Comparison of ENCODE assay signal across 13 cellular contexts in genomic region chr9:104906441-104907277, GRCh38. TPM values are rescaled to one million over a fixed set of nuclear protein-coding genes. Genes with fewer than 3 reads are reported as not detected.
DNase-seq lines count a peak whose midpoint lies in the region; ATAC-seq, FAIRE-seq and TF ChIP-seq lines count a peak whose summit lies in the region.
"Had no signal": no experiment of that assay in that cellular context is flagged by ENCODE, and none has a peak within 500 bp of the region (broad histone marks: within the 10 kb centered on the region; RNA-seq: fewer than 3 reads in every experiment).

No MANE protein-coding gene starts in this region.

- no peaks in the 10 kb centered on the region for H3K9me2 ChIP-seq in SK-N-SH

- no peak overlapping the region for H3K27ac Mint-ChIP-seq in nephron progenitor cell
- no peak overlapping the region for H3K27ac Mint-ChIP-seq in activated T-helper 2 cell treated with anti-CD3 and anti-CD28 coated beads, Interferon-gamma antibody, Interleukin-2, Interleukin-4, amounts not matched to agents 10 μg/mL and 5 μg/mL and 100 μg/mL, durations not matched to agents 14 hours and 24 hours and 36 hours

- no peak overlapping the region for H3K4me3 ChIP-seq in SK-N-SH (ENCODE audit: low read depth in 2 of 2, low read length in 1 of 2)
- no peak overlapping the region for H3K4me3 ChIP-seq in pancreas

- H3F3A ChIP-seq in SK-N-SH (replicated peaks; ENCODE audit: insufficient read depth), result peaks cover 16% of the 10 kb centered on the region

- peaks cover 7% of the 10 kb centered on the region; the same call in 1 of the 2 replicates for H3K79me2 ChIP-seq in SK-N-SH (ENCODE audit: insufficient read depth)

- FAIRE-seq in pancreas (lab: Jason Lieb, UNC), result no peak

- no peak for TF ChIP-seq RAD21 in SK-N-SH (IDR thresholded peaks at IDR 0.05; ENCODE audit: low read length)

- H3K36me3 Mint-ChIP-seq in nephron progenitor cell (ENCODE audit: low read depth), result no peaks in the 10 kb centered on the region
- no peaks in the 10 kb centered on the region for H3K36me3 Mint-ChIP-seq in activated T-helper 2 cell treated with anti-CD3 and anti-CD28 coated beads, Interferon-gamma antibody, Interleukin-2, Interleukin-4, amounts not matched to agents 10 μg/mL and 5 μg/mL and 100 μg/mL, durations not matched to agents 14 hours and 24 hours and 36 hours (ENCODE audit: low read depth)
- H3K36me3 Mint-ChIP-seq: naive B cell had no signal

- H3K27ac ChIP-seq in SK-N-SH (ENCODE audit: low read depth in 2 of 2, low read length in 1 of 2) (peak overlapping the region in 1 of 2 experiments; percentile 56; a peak in 2 of 4 replicates), pancreas (peak overlapping the region in 1 of 4 donors; percentile 14)

- no peak overlapping the region for H3K9ac ChIP-seq in SK-N-SH

- DNase-seq in AG08395 (ENCODE audit: low spot score), result peak; percentile 87
- no peak for DNase-seq in SK-N-SH
- DNase-seq in fibroblast of the conjunctiva (ENCODE audit: low read depth), result peak; percentile 49
- peak in 1 of 6 donors; percentile 16 for DNase-seq in pancreas
- no peak for DNase-seq in NCI-H2171 (lab: John Stamatoyannopoulos, UW)
- no peak for DNase-seq in nephron progenitor cell
- DNase-seq in activated T-helper 2 cell treated with anti-CD3 and anti-CD28 coated beads, Interferon-gamma antibody, Interleukin-2, Interleukin-4, amounts not matched to agents 10 μg/mL and 5 μg/mL and 100 μg/mL, durations not matched to agents 14 hours and 24 hours and 36 hours (ENCODE audit: low spot score), result no peak
- no peak for DNase-seq in SK-N-DZ (ENCODE audit: low spot score)
- DNase-seq: activated CD4-positive, CD25-positive, alpha-beta regulatory T cell; activated naive CD4-positive, alpha-beta T cell treated with anti-CD3 and anti-CD28 coated beads, Interleukin-2, amount 50 U/mL, for 16 hours; naive B cell; NCI-H1092; stimulated activated CD4-positive, alpha-beta T cell treated with anti-CD3 and anti-CD28 coated beads, Interleukin-2, amount 100 ng/mL, for 48 hours had no signal

- no peaks in the 10 kb centered on the region for H3K36me3 ChIP-seq in SK-N-SH (replicated peaks in 1 of 2; ENCODE audit: control insufficient read depth in 1 of 2, insufficient read depth in 2 of 2, low read length in 1 of 2)
- H3K36me3 ChIP-seq in pancreas, result no peaks in the 10 kb centered on the region

- H2AFZ ChIP-seq in SK-N-SH (ENCODE audit: low read depth), result no peak overlapping the region; the same call in 1 of the 2 replicates

- POLR2A ChIA-PET in SK-N-SH (lab: Yijun Ruan, JAX), result no interaction called here

- TF ChIP-seq EP300 in SK-N-SH (IDR thresholded peaks at IDR 0.05; ENCODE audit: borderline replicate concordance in 1 of 2, low read depth in 1 of 2, low read length in 1 of 2), result no peak

- peaks cover 40% of the 10 kb centered on the region for H3K4me1 Mint-ChIP-seq in nephron progenitor cell
- no peaks in the 10 kb centered on the region for H3K4me1 Mint-ChIP-seq in activated T-helper 2 cell treated with anti-CD3 and anti-CD28 coated beads, Interferon-gamma antibody, Interleukin-2, Interleukin-4, amounts not matched to agents 10 μg/mL and 5 μg/mL and 100 μg/mL, durations not matched to agents 14 hours and 24 hours and 36 hours (ENCODE audit: low read depth)

- peaks cover 16 to 35% of the 10 kb centered on the region in 2 experiments; a peak in 3 of 4 replicates for H3K4me1 ChIP-seq in SK-N-SH (ENCODE audit: control insufficient read depth in 1 of 2, insufficient read depth in 2 of 2, low read depth in 1 of 2, low read length in 1 of 2)
- H3K4me1 ChIP-seq in pancreas, result peaks cover 0 to 14% (median 4%) of the 10 kb centered on the region in 3 donors

- H3K9me3 Mint-ChIP-seq in nephron progenitor cell, result no peaks in the 10 kb centered on the region
- no peaks in the 10 kb centered on the region for H3K9me3 Mint-ChIP-seq in activated T-helper 2 cell treated with anti-CD3 and anti-CD28 coated beads, Interferon-gamma antibody, Interleukin-2, Interleukin-4, amounts not matched to agents 10 μg/mL and 5 μg/mL and 100 μg/mL, durations not matched to agents 14 hours and 24 hours and 36 hours
- H3K9me3 Mint-ChIP-seq: naive B cell had no signal

- H3K9me3 ChIP-seq in SK-N-SH (no peaks in the 10 kb centered on the region), pancreas (no peaks in the 10 kb centered on the region)

- ATAC-seq in pancreas, result peak in 3 of 4 donors; percentile 47 to 64 (median 62)

- no peaks in the 10 kb centered on the region for H3K27me3 ChIP-seq in SK-N-SH (ENCODE audit: insufficient read depth)
- no peaks in the 10 kb centered on the region for H3K27me3 ChIP-seq in pancreas

- 77% methylated on average over 5 of the region's 5 CpGs for WGBS in SK-N-SH (ENCODE audit: low lambda C conversion rate)
- WGBS in pancreas, 2 donors, result 87 to 89% methylated on average over 5 of the region's 5 CpGs

- TF ChIP-seq CTCF in SK-N-SH (IDR thresholded peaks at IDR 0.05) (no peak), pancreas (IDR thresholded peaks at IDR 0.05) (no peak), nephron progenitor cell (IDR thresholded peaks at IDR 0.05) (no peak)

- no peaks in the 10 kb centered on the region for H4K20me1 ChIP-seq in SK-N-SH (ENCODE audit: insufficient read depth)

- intact Hi-C loops in pancreas (cut with DNase I), result no loop called here
- intact Hi-C loops in activated T-helper 2 cell treated with anti-CD3 and anti-CD28 coated beads, Interferon-gamma antibody, Interleukin-2, Interleukin-4, amounts not matched to agents 10 μg/mL and 5 μg/mL and 100 μg/mL, durations not matched to agents 14 hours and 24 hours and 36 hours (cut with micrococcal nuclease), result no loop called here

- CTCF ChIA-PET in SK-N-SH (lab: Yijun Ruan, JAX), result no interaction called here

- H3K27me3 Mint-ChIP-seq in nephron progenitor cell (ENCODE audit: low read depth, poor library complexity), result peaks cover 7% of the 10 kb centered on the region
- H3K27me3 Mint-ChIP-seq in activated T-helper 2 cell treated with anti-CD3 and anti-CD28 coated beads, Interferon-gamma antibody, Interleukin-2, Interleukin-4, amounts not matched to agents 10 μg/mL and 5 μg/mL and 100 μg/mL, durations not matched to agents 14 hours and 24 hours and 36 hours (ENCODE audit: low read depth), result peaks cover 10% of the 10 kb centered on the region
- H3K27me3 Mint-ChIP-seq: naive B cell had no signal

- H3K4me3 Mint-ChIP-seq in nephron progenitor cell, result no peak overlapping the region
- H3K4me3 Mint-ChIP-seq in activated T-helper 2 cell treated with anti-CD3 and anti-CD28 coated beads, Interferon-gamma antibody, Interleukin-2, Interleukin-4, amounts not matched to agents 10 μg/mL and 5 μg/mL and 100 μg/mL, durations not matched to agents 14 hours and 24 hours and 36 hours (ENCODE audit: low read depth), result no peak overlapping the region
- H3K4me3 Mint-ChIP-seq: naive B cell had no signal

- H3K4me2 ChIP-seq in SK-N-SH, result peak overlapping the region; percentile 53

TF ChIP-seq in SK-N-SH, 30 proteins besides CTCF, POLR2A, EP300 and RAD21 (continues in another document):
- TF ChIP-seq IRF3 (IDR thresholded peaks at IDR 0.05; ENCODE audit: low read depth, low read length), result no peak
- TF ChIP-seq POLR2AphosphoS5 (IDR thresholded peaks at IDR 0.05; ENCODE audit: low read depth, low read length), result no peak
- no peak for TF ChIP-seq NFIC (IDR thresholded peaks at IDR 0.05; ENCODE audit: borderline replicate concordance)
- no peak for TF ChIP-seq RFX5 (IDR thresholded peaks at IDR 0.05; ENCODE audit: low read length)
- no peak for TF ChIP-seq SIN3A (IDR thresholded peaks at IDR 0.05; ENCODE audit: borderline replicate concordance, low read depth, low read length)
- no peak for TF ChIP-seq YY1 (IDR thresholded peaks at IDR 0.05; ENCODE audit: low read depth)
- no peak for TF ChIP-seq RXRA (IDR thresholded peaks at IDR 0.05; ENCODE audit: borderline replicate concordance, low read depth)
- no peak for TF ChIP-seq RCOR1 (IDR thresholded peaks at IDR 0.05; ENCODE audit: low read length)
- TF ChIP-seq PBX3 (IDR thresholded peaks at IDR 0.05), result no peak
- no peak for TF ChIP-seq TCF12 (IDR thresholded peaks at IDR 0.05)

RNA-seq across cellular contexts. Expression of gene ABCA1, which starts 21.3 kb away (rescaled TPM):
- polyA plus RNA-seq in SK-N-SH (2012; rRNA removed) (5.3 and 9.3 TPM in 2 replicates), pancreas (1 to 10 TPM; 3.2 to 3.5 TPM)
- polyA plus RNA-seq in SK-N-SH (2012; cell fraction: cytosol; rRNA removed), result 4.7 and 4.9 TPM in 2 replicates
- 4.2 and 7.3 TPM in 2 replicates for polyA plus RNA-seq in SK-N-SH (2012; cell fraction: nucleus; rRNA removed)
- 10 to 100 TPM in 3 of 6 donors, 1 to 10 TPM in 3; 7.3 to 20.4 (median 10.0) TPM for total RNA-seq in pancreas
- 0.14 TPM in 1 of 2 replicates, not detected in the other for total RNA-seq in activated T-helper 2 cell treated with anti-CD3 and anti-CD28 coated beads, Interferon-gamma antibody, Interleukin-2, Interleukin-4, amounts not matched to agents 10 μg/mL and 5 μg/mL and 100 μg/mL, durations not matched to agents 14 hours and 24 hours and 36 hours
- polyA plus RNA-seq in SK-N-DZ (2014; cell fraction: cytosol; rRNA removed), result 3.8 and 5.6 TPM in 2 replicates
- 6.6 and 10.4 TPM in 2 replicates for polyA plus RNA-seq in SK-N-DZ (2014; cell fraction: nucleus; rRNA removed)

Comparison
In these comparisons a context has a peak if more than half of its experiments do, and no peak if none do; other contexts are left out.
1. DNase-seq: peak in AG08395 (single experiment) and fibroblast of the conjunctiva (single experiment); none in SK-N-SH (single experiment), NCI-H2171 (single experiment), nephron progenitor cell (single experiment), activated T-helper 2 cell treated with anti-CD3 and anti-CD28 coated beads, Interferon-gamma antibody, Interleukin-2, Interleukin-4, amounts not matched to agents 10 μg/mL and 5 μg/mL and 100 μg/mL, durations not matched to agents 14 hours and 24 hours and 36 hours (single experiment) and SK-N-DZ (single experiment).